Comparison of ENCODE assay signal across 8 cellular contexts in genomic region chr2:190318931-190319556, GRCh38. TPM values are rescaled to one million over a fixed set of nuclear protein-coding genes. Genes with fewer than 3 reads are reported as not detected.
DNase-seq lines count a peak whose midpoint lies in the region; ATAC-seq, FAIRE-seq and TF ChIP-seq lines count a peak whose summit lies in the region.

No MANE protein-coding gene starts in this region.

- peaks cover 52% of the 10 kb centered on the region for H3K4me1 Mint-ChIP-seq in activated CD8-positive, alpha-beta memory T cell treated with anti-CD3 and anti-CD28 coated beads, Interleukin-2, amount 10 ng/mL, durations not matched to agents 7 days and 5 days
- peaks cover 56% of the 10 kb centered on the region for H3K4me1 Mint-ChIP-seq in brain
- H3K4me1 Mint-ChIP-seq in stimulated activated naive B cell treated with anti-CD40 and anti-IgM and Interleukin-4, amounts not matched to agents 10 μg/mL and 1 μg/mL and 100 μg/mL, for 72 hours: peaks cover 27 to 44% of the 10 kb centered on the region in 2 donors

- H3K36me3 ChIP-seq in kidney (ENCODE audit: control insufficient read depth in 1 of 2, insufficient read depth in 2 of 2, low read length in 2 of 2): no peaks in the 10 kb centered on the region

- CTCF ChIA-PET in activated CD8-positive, alpha-beta memory T cell treated with anti-CD3 and anti-CD28 coated beads, Interleukin-2, amount 10 ng/mL, durations not matched to agents 7 days and 5 days (lab: Charles Lee): interaction anchor here (0.7 to 2.7 kb wide), 12 partner anchors 9 to 461 kb away, joined by 3 to 9 read pairs (median 5); partner anchors contain the start of gene INPP1

- peaks cover 5% of the 10 kb centered on the region for H3K36me3 Mint-ChIP-seq in activated CD8-positive, alpha-beta memory T cell treated with anti-CD3 and anti-CD28 coated beads, Interleukin-2, amount 10 ng/mL, durations not matched to agents 7 days and 5 days
- no peaks in the 10 kb centered on the region for H3K36me3 Mint-ChIP-seq in brain
- H3K36me3 Mint-ChIP-seq in stimulated activated naive B cell treated with anti-CD40 and anti-IgM and Interleukin-4, amounts not matched to agents 10 μg/mL and 1 μg/mL and 100 μg/mL, for 72 hours: peaks cover 0 to 13% of the 10 kb centered on the region in 2 donors

- H3K4me3 Mint-ChIP-seq in activated CD8-positive, alpha-beta memory T cell treated with anti-CD3 and anti-CD28 coated beads, Interleukin-2, amount 10 ng/mL, durations not matched to agents 7 days and 5 days: peak overlapping the region; percentile 100
- peak overlapping the region; percentile 94 to 99 (median 98) for H3K4me3 Mint-ChIP-seq in brain
- peak overlapping the region; percentile 91 to 94 for H3K4me3 Mint-ChIP-seq in stimulated activated naive B cell treated with anti-CD40 and anti-IgM and Interleukin-4, amounts not matched to agents 10 μg/mL and 1 μg/mL and 100 μg/mL, for 72 hours

- peak; percentile 24 for ATAC-seq in activated CD8-positive, alpha-beta memory T cell treated with anti-CD3 and anti-CD28 coated beads, Interleukin-2, amount 10 ng/mL, durations not matched to agents 7 days and 5 days
- ATAC-seq in HG02678 (IDR thresholded peaks at IDR 0.05; ENCODE audit: unreplicated experiment): peak; percentile 39
- ATAC-seq in stimulated activated naive B cell treated with anti-CD40 and anti-IgM and Interleukin-4, amounts not matched to agents 10 μg/mL and 1 μg/mL and 100 μg/mL, for 72 hours (replicated peaks): peak; percentile 50 to 58

- H3K27me3 Mint-ChIP-seq in activated CD8-positive, alpha-beta memory T cell treated with anti-CD3 and anti-CD28 coated beads, Interleukin-2, amount 10 ng/mL, durations not matched to agents 7 days and 5 days: no peaks in the 10 kb centered on the region
- H3K27me3 Mint-ChIP-seq in brain: peaks cover 6% of the 10 kb centered on the region
- no peaks in the 10 kb centered on the region for H3K27me3 Mint-ChIP-seq in stimulated activated naive B cell treated with anti-CD40 and anti-IgM and Interleukin-4, amounts not matched to agents 10 μg/mL and 1 μg/mL and 100 μg/mL, for 72 hours

- H3K9me3 ChIP-seq in kidney (ENCODE audit: control insufficient read depth in 1 of 2, low read length in 2 of 2): no peaks in the 10 kb centered on the region

- no peak for FAIRE-seq in kidney (lab: Jason Lieb, UNC)

- peak; percentile 54 for DNase-seq in activated CD8-positive, alpha-beta memory T cell treated with anti-CD3 and anti-CD28 coated beads, Interleukin-2, amount 10 ng/mL, durations not matched to agents 7 days and 5 days
- no peak for DNase-seq in activated CD8-positive, alpha-beta memory T cell treated with anti-CD3 and anti-CD28 coated beads for 24 hours
- DNase-seq in NCI-H748 treated with DMSO at 0.1 percent for 48 hours (lab: John Stamatoyannopoulos, UW) (peak; percentile 77), kidney (no peak), COLO829 (ENCODE audit: low spot score) (no peak)
- DNase-seq in stimulated activated naive B cell treated with anti-CD40 and anti-IgM and Interleukin-4, amounts not matched to agents 10 μg/mL and 1 μg/mL and 100 μg/mL, for 72 hours: no peak

- no peaks in the 10 kb centered on the region for H3K9me3 Mint-ChIP-seq in activated CD8-positive, alpha-beta memory T cell treated with anti-CD3 and anti-CD28 coated beads, Interleukin-2, amount 10 ng/mL, durations not matched to agents 7 days and 5 days (ENCODE audit: low read depth)
- peaks cover 0 to 4% (median 0%) of the 10 kb centered on the region in 5 experiments for H3K9me3 Mint-ChIP-seq in brain
- no peaks in the 10 kb centered on the region for H3K9me3 Mint-ChIP-seq in stimulated activated naive B cell treated with anti-CD40 and anti-IgM and Interleukin-4, amounts not matched to agents 10 μg/mL and 1 μg/mL and 100 μg/mL, for 72 hours

- peak overlapping the region; percentile 92 to 98 for H3K27ac ChIP-seq in kidney (ENCODE audit: low read depth in 2 of 2, low read length in 2 of 2)

- H3K4me3 ChIP-seq in kidney (ENCODE audit: low read length in 2 of 2): peak overlapping the region; percentile 94 to 96

- TF ChIP-seq CTCF in brain (conservative IDR thresholded peaks at IDR 0.05) (no peak), kidney (IDR thresholded peaks at IDR 0.05; ENCODE audit: borderline replicate concordance, extremely low read depth, insufficient read depth) (no peak)

- peak overlapping the region; percentile 90 to 93 for H3K9ac ChIP-seq in kidney (ENCODE audit: low read length in 2 of 2)

- intact Hi-C loops in kidney (cut with DNase I): loop anchor here (5.0 kb wide), 1 partner anchor 163 kb away; no protein-coding TSS in a partner anchor

- peak overlapping the region; percentile 98 for H3K27ac Mint-ChIP-seq in activated CD8-positive, alpha-beta memory T cell treated with anti-CD3 and anti-CD28 coated beads, Interleukin-2, amount 10 ng/mL, durations not matched to agents 7 days and 5 days
- peak overlapping the region; percentile 89 to 97 (median 96) for H3K27ac Mint-ChIP-seq in brain
- H3K27ac Mint-ChIP-seq in stimulated activated naive B cell treated with anti-CD40 and anti-IgM and Interleukin-4, amounts not matched to agents 10 μg/mL and 1 μg/mL and 100 μg/mL, for 72 hours: peak overlapping the region; percentile 90

- peaks cover 9 to 13% of the 10 kb centered on the region in 2 donors for H3K4me1 ChIP-seq in kidney (ENCODE audit: control insufficient read depth in 1 of 2, insufficient read depth in 1 of 2, low read depth in 1 of 2, low read length in 2 of 2)

RNA-seq across cellular contexts. Expression of gene HIBCH, which starts 0.6 kb away (rescaled TPM):
- total RNA-seq in activated CD8-positive, alpha-beta memory T cell treated with anti-CD3 and anti-CD28 coated beads, Interleukin-2, amount 10 ng/mL, durations not matched to agents 7 days and 5 days: 10 to 100 TPM; 17.2 to 18.7 TPM
- polyA plus RNA-seq in brain (ENCODE audit: insufficient read depth, low read depth, low replicate concordance) (12.4 TPM), kidney (ENCODE audit: insufficient read depth, low read depth, low replicate concordance) (115 TPM)
- total RNA-seq in kidney: 35.7 TPM

RNA-seq across cellular contexts. Expression of gene INPP1, which starts 24.3 kb away (rescaled TPM):
- total RNA-seq in activated CD8-positive, alpha-beta memory T cell treated with anti-CD3 and anti-CD28 coated beads, Interleukin-2, amount 10 ng/mL, durations not matched to agents 7 days and 5 days: 10 to 100 TPM; 13.7 to 18.9 TPM
- polyA plus RNA-seq in brain (ENCODE audit: insufficient read depth, low read depth, low replicate concordance) (31.3 TPM), kidney (ENCODE audit: insufficient read depth, low read depth, low replicate concordance) (15.1 TPM)
- 27.2 TPM for total RNA-seq in kidney

Comparison
In these comparisons a context has a peak if more than half of its experiments do, and no peak if none do; other contexts are left out.
1. DNase-seq: peak in activated CD8-positive, alpha-beta memory T cell treated with anti-CD3 and anti-CD28 coated beads, Interleukin-2, amount 10 ng/mL, durations not matched to agents 7 days and 5 days (single experiment) and NCI-H748 treated with DMSO at 0.1 percent for 48 hours (single experiment); none in activated CD8-positive, alpha-beta memory T cell treated with anti-CD3 and anti-CD28 coated beads for 24 hours (single experiment), kidney (single experiment), stimulated activated naive B cell treated with anti-CD40 and anti-IgM and Interleukin-4, amounts not matched to agents 10 μg/mL and 1 μg/mL and 100 μg/mL, for 72 hours (single experiment) and COLO829 (single experiment).
2. Peak in every context shown above with its lines, with median percentiles within 50 percentile points of each other: ATAC-seq, H3K27ac Mint-ChIP-seq and H3K4me3 Mint-ChIP-seq.